Comparison of ENCODE assay signal across 19 cellular contexts in genomic region chrX:400258-400657, GRCh38. TPM values are rescaled to one million over a fixed set of nuclear protein-coding genes. Genes with fewer than 3 reads are reported as not detected.
DNase-seq lines count a peak whose midpoint lies in the region; ATAC-seq and TF ChIP-seq lines count a peak whose summit lies in the region.
"Had no signal": no experiment of that assay in that cellular context is flagged by ENCODE, and none has a peak within 500 bp of the region (broad histone marks: within the 10 kb centered on the region; RNA-seq: fewer than 3 reads in every experiment).

No MANE protein-coding gene starts in this region.

- POLR2A ChIA-PET in Caco-2 (lab: Charles Lee): no interaction called here
- POLR2A ChIA-PET in naive thymus-derived CD8-positive, alpha-beta T cell (lab: Charles Lee): no interaction called here

- H2BK15ac ChIP-seq in neuronal stem cell (ENCODE audit: low read length): peak overlapping the region; percentile 26

- H3K27me3 Mint-ChIP-seq in Caco-2 (ENCODE audit: insufficient read depth, unreplicated experiment): no peaks in the 10 kb centered on the region
- H3K27me3 Mint-ChIP-seq in naive thymus-derived CD8-positive, alpha-beta T cell: no peaks in the 10 kb centered on the region

- no peak overlapping the region for H4K91ac ChIP-seq in neuronal stem cell (ENCODE audit: low read depth, low read length, poor library complexity)

- peak overlapping the region; percentile 80 for H3K18ac ChIP-seq in neuronal stem cell (ENCODE audit: low read length)

- H2AFZ ChIP-seq in neuronal stem cell (ENCODE audit: low read length): no peak overlapping the region
- H2AFZ ChIP-seq: GM23248 had no signal

- H3K36me3 ChIP-seq in BLaER1 (no peaks in the 10 kb centered on the region), neuronal stem cell (replicated peaks in 1 of 2; ENCODE audit: control insufficient read depth in 2 of 2, insufficient read depth in 2 of 2, low read length in 2 of 2) (no peaks in the 10 kb centered on the region), Caco-2 (ENCODE audit: control insufficient read depth, insufficient read depth, low read length) (no peaks in the 10 kb centered on the region)
- no peaks in the 10 kb centered on the region for H3K36me3 ChIP-seq in BLaER1 treated with 17β-estradiol and CSF1 and Interleukin-3, amounts not matched to agents 10 nM and 100 nM

- H4K20me1 ChIP-seq in BLaER1: no peaks in the 10 kb centered on the region
- H4K20me1 ChIP-seq in BLaER1 treated with 17β-estradiol and CSF1 and Interleukin-3, amounts not matched to agents 10 nM and 100 nM: no peaks in the 10 kb centered on the region

- peak overlapping the region; percentile 53 for H3K9ac ChIP-seq in BLaER1
- peak overlapping the region in 1 of 11 experiments; percentile 9; a peak in 1 of 22 replicates for H3K9ac ChIP-seq in BLaER1 treated with 17β-estradiol and CSF1 and Interleukin-3, amounts not matched to agents 10 nM and 100 nM
- no peak overlapping the region for H3K9ac ChIP-seq in neuronal stem cell (ENCODE audit: low read depth, low read length, poor library complexity)
- H3K9ac ChIP-seq: GM23248 had no signal

- H3K4me3 ChIP-seq in BLaER1 (no peak overlapping the region), neuronal stem cell (ENCODE audit: low read length in 2 of 2) (no peak overlapping the region), Caco-2 (ENCODE audit: low read depth, low read length) (no peak overlapping the region)
- no peak overlapping the region for H3K4me3 ChIP-seq in BLaER1 treated with 17β-estradiol and CSF1 and Interleukin-3, amounts not matched to agents 10 nM and 100 nM
- H3K4me3 ChIP-seq: GM12878, GM23248 had no signal

- H3K27ac ChIP-seq in BLaER1 (peak overlapping the region; percentile 74), neuronal stem cell (replicated peaks; ENCODE audit: low read length) (no peak overlapping the region)
- H3K27ac ChIP-seq in BLaER1 treated with 17β-estradiol and CSF1 and Interleukin-3, amounts not matched to agents 10 nM and 100 nM: 0 out of 22 replicates have a peak overlapping the region, but pooled peaks of 1 of the 11 experiments have one; percentile 20
- H3K27ac ChIP-seq: GM23248 had no signal

- intact Hi-C loops in Caco-2 (cut with micrococcal nuclease; ENCODE audit: unreplicated experiment): no loop called here

- H3K4me1 Mint-ChIP-seq in Caco-2 (ENCODE audit: low read depth, unreplicated experiment): no peaks in the 10 kb centered on the region
- peaks cover 0 to 3% (median 0%) of the 10 kb centered on the region in 4 donors for H3K4me1 Mint-ChIP-seq in naive thymus-derived CD8-positive, alpha-beta T cell

- no peak overlapping the region for H3K4me3 Mint-ChIP-seq in Caco-2 (ENCODE audit: unreplicated experiment)
- no peak overlapping the region for H3K4me3 Mint-ChIP-seq in naive thymus-derived CD8-positive, alpha-beta T cell
- H3K4me3 Mint-ChIP-seq: CD8-positive, alpha-beta T cell; HFFc6 had no signal

- H3K36me3 Mint-ChIP-seq in Caco-2 (ENCODE audit: insufficient read depth, unreplicated experiment): no peaks in the 10 kb centered on the region
- peaks cover 0 to 2% (median 0%) of the 10 kb centered on the region in 3 donors for H3K36me3 Mint-ChIP-seq in naive thymus-derived CD8-positive, alpha-beta T cell
- H3K36me3 Mint-ChIP-seq: CD8-positive, alpha-beta T cell had no signal

- TF ChIP-seq CTCF in Caco-2 (IDR thresholded peaks at IDR 0.05; ENCODE audit: insufficient read depth in 1 of 2, low read depth in 1 of 2, low read length in 1 of 2, severe bottlenecking in 1 of 2, unreplicated experiment in 1 of 2): no peak

- no peak overlapping the region for H3K23ac ChIP-seq in neuronal stem cell (ENCODE audit: low read depth, low read length, poor library complexity)

- ATAC-seq in naive thymus-derived CD8-positive, alpha-beta T cell: no peak
- no peak for ATAC-seq in HG03354 (IDR thresholded peaks at IDR 0.05; ENCODE audit: poor library complexity, severe bottlenecking, unreplicated experiment)
- no peak for ATAC-seq in HG03565 (IDR thresholded peaks at IDR 0.05; ENCODE audit: unreplicated experiment)
- ATAC-seq: CD8-positive, alpha-beta T cell; GM12878; HCT116 had no signal

- no peak overlapping the region for H2BK120ac ChIP-seq in neuronal stem cell (ENCODE audit: low read depth, low read length)

- WGBS in neuronal stem cell (ENCODE audit: extremely low coverage in 2 of 2, insufficient read length in 2 of 2, insufficient replicate concordance in 1 of 2), 2 donors: no CpG with 5 or more reads among the region's 15 CpGs

- H3K9me3 ChIP-seq in BLaER1: no peaks in the 10 kb centered on the region
- no peaks in the 10 kb centered on the region for H3K9me3 ChIP-seq in BLaER1 treated with 17β-estradiol and CSF1 and Interleukin-3, amounts not matched to agents 10 nM and 100 nM (replicated peaks in 1 of 11)
- no peaks in the 10 kb centered on the region for H3K9me3 ChIP-seq in neuronal stem cell (replicated peaks in 1 of 2; ENCODE audit: control insufficient read depth in 2 of 2, insufficient read depth in 1 of 2, low read depth in 1 of 2, low read length in 2 of 2)
- H3K9me3 ChIP-seq in Caco-2: no peaks in the 10 kb centered on the region

- H3K4me1 ChIP-seq in BLaER1 (peaks cover 74% of the 10 kb centered on the region), neuronal stem cell (ENCODE audit: control insufficient read depth in 2 of 2, insufficient read depth in 1 of 2, low read depth in 1 of 2, low read length in 2 of 2) (peaks cover 0 to 5% of the 10 kb centered on the region in 2 donors), Caco-2 (no peaks in the 10 kb centered on the region)
- H3K4me1 ChIP-seq in BLaER1 treated with 17β-estradiol and CSF1 and Interleukin-3, amounts not matched to agents 10 nM and 100 nM: peaks cover 5 to 75% (median 35%) of the 10 kb centered on the region in 10 experiments; a peak in 17 of 20 replicates

- H3K4ac ChIP-seq in neuronal stem cell (ENCODE audit: low read length): no peak overlapping the region

- no peak overlapping the region for H3K27ac Mint-ChIP-seq in Caco-2 (ENCODE audit: unreplicated experiment)
- no peak overlapping the region for H3K27ac Mint-ChIP-seq in naive thymus-derived CD8-positive, alpha-beta T cell
- H3K27ac Mint-ChIP-seq: CD8-positive, alpha-beta T cell; HFFc6 had no signal

- CTCF ChIA-PET in Caco-2 (lab: Charles Lee): no interaction called here

- no peak overlapping the region for H2BK12ac ChIP-seq in neuronal stem cell (ENCODE audit: low read length)

- H3K79me1 ChIP-seq in neuronal stem cell (ENCODE audit: low read depth, low read length): no peaks in the 10 kb centered on the region

- H3K27me3 ChIP-seq in BLaER1 (no peaks in the 10 kb centered on the region), neuronal stem cell (ENCODE audit: control insufficient read depth in 3 of 3, insufficient read depth in 3 of 3, low read depth in 1 of 3, low read length in 3 of 3) (no peaks in the 10 kb centered on the region), Caco-2 (replicated peaks; ENCODE audit: control insufficient read depth, insufficient read depth, low read length) (no peaks in the 10 kb centered on the region)
- H3K27me3 ChIP-seq in BLaER1 treated with 17β-estradiol and CSF1 and Interleukin-3, amounts not matched to agents 10 nM and 100 nM: no peaks in the 10 kb centered on the region

- DNase-seq in myocyte (ENCODE audit: low read depth) (peak; percentile 66), neuronal stem cell (ENCODE audit: low spot score) (no peak), Caco-2 (no peak)
- DNase-seq in naive thymus-derived CD8-positive, alpha-beta T cell: no peak
- DNase-seq: ACHN; CD8-positive, alpha-beta T cell; DMS 273 treated with DMSO at 0.1 percent for 48 hours; DMS53; DND-41; EL; GM23248; HFFc6; KG1 had no signal

- no peak overlapping the region for H3K14ac ChIP-seq in neuronal stem cell (ENCODE audit: low read length)

- no peak overlapping the region for H4K8ac ChIP-seq in neuronal stem cell (ENCODE audit: low read depth, low read length)

- BruUV-seq in Caco-2 (replicated peaks; lab: Mats Ljungman, UMichigan): no TSS peak

- H3K4me2 ChIP-seq in BLaER1 (peak overlapping the region; percentile 62), neuronal stem cell (ENCODE audit: insufficient read depth, low read length, poor library complexity, severe bottlenecking) (no peak overlapping the region)
- H3K4me2 ChIP-seq in BLaER1 treated with 17β-estradiol and CSF1 and Interleukin-3, amounts not matched to agents 10 nM and 100 nM: peak overlapping the region in 6 of 11 experiments; percentile 26 to 66 (median 48); a peak in 13 of 22 replicates

- H2BK5ac ChIP-seq in neuronal stem cell (ENCODE audit: low read length): no peak overlapping the region

- H3K9me3 Mint-ChIP-seq in Caco-2 (ENCODE audit: unreplicated experiment): no peaks in the 10 kb centered on the region
- H3K9me3 Mint-ChIP-seq in naive thymus-derived CD8-positive, alpha-beta T cell: no peaks in the 10 kb centered on the region
- H3K9me3 Mint-ChIP-seq: CD8-positive, alpha-beta T cell; HFFc6 had no signal

- peak overlapping the region; percentile 84 for H2AK5ac ChIP-seq in neuronal stem cell (ENCODE audit: low read depth, low read length)

RNA-seq across cellular contexts. Expression of gene PPP2R3B, which starts 13.6 kb away (rescaled TPM):
- total RNA-seq in myocyte (207 and 226 TPM in 2 replicates), Caco-2 (2022) (57.9 and 71.3 TPM in 2 replicates)
- polyA plus RNA-seq in myocyte (2012): 139 TPM
- 57.0 TPM for polyA plus RNA-seq in neuronal stem cell (2013, experiment 1 of 2)
- 53.8 TPM for polyA plus RNA-seq in neuronal stem cell (2013, experiment 2 of 2)
- total RNA-seq in naive thymus-derived CD8-positive, alpha-beta T cell: 10 to 100 TPM; 52.9 to 56.4 TPM
- 10 to 100 TPM in 1 of 3 donors, 1 to 10 TPM in 2; 7.4 to 12.9 (median 9.2) TPM for polyA plus RNA-seq in naive thymus-derived CD8-positive, alpha-beta T cell
